ENCODE assay signal across 19 cellular contexts in genomic region chr1:11245904-11246726, GRCh38. TPM values are rescaled to one million over a fixed set of nuclear protein-coding genes. Genes with fewer than 3 reads are reported as not detected.
DNase-seq lines count a peak whose midpoint lies in the region; ATAC-seq and TF ChIP-seq lines count a peak whose summit lies in the region.
"Had no signal": no experiment of that assay in that cellular context is flagged by ENCODE, and none has a peak within 500 bp of the region (broad histone marks: within the 10 kb centered on the region; RNA-seq: fewer than 3 reads in every experiment).

No MANE protein-coding gene starts in this region.

- ATAC-seq in CD4-positive, CD25-positive, alpha-beta regulatory T cell (ENCODE audit: low read depth in 2 of 2), result peak; percentile 50 to 67
- ATAC-seq in memory B cell (ENCODE audit: low read depth) (no peak), GM21529 (IDR thresholded peaks at IDR 0.05; ENCODE audit: unreplicated experiment) (no peak)
- ATAC-seq: left lung had no signal

- H3K9me3 Mint-ChIP-seq in CD4-positive, CD25-positive, alpha-beta regulatory T cell, result no peaks in the 10 kb centered on the region
- H3K9me3 Mint-ChIP-seq in memory B cell (no peaks in the 10 kb centered on the region), endothelial cell (ENCODE audit: unreplicated experiment) (no peaks in the 10 kb centered on the region)
- H3K9me3 Mint-ChIP-seq: IgD-negative memory B cell had no signal

- no peaks in the 10 kb centered on the region for H3K9me3 ChIP-seq in CD4-positive, CD25-positive, alpha-beta regulatory T cell (ENCODE audit: control insufficient read depth in 2 of 2, low read length in 2 of 2)
- H3K9me3 ChIP-seq: left lung, tibial artery had no signal

- peak in 2 of 3 donors; percentile 28 to 54 for DNase-seq in CD4-positive, CD25-positive, alpha-beta regulatory T cell
- DNase-seq in astrocyte of the hippocampus (ENCODE audit: low read depth, low spot score) (peak; percentile 24), memory B cell (ENCODE audit: low spot score in 2 of 2) (no peak), endothelial cell (ENCODE audit: low spot score) (no peak), SHP77 treated with DMSO at 0.1 percent for 48 hours (lab: John Stamatoyannopoulos, UW) (no peak), NCI-H1436 (lab: John Stamatoyannopoulos, UW) (no peak)
- DNase-seq: AML-193, cerebellar nuclear complex, DMS53, H9, hippocampal formation, left lung, NCI-H524 treated with DMSO at 0.1 percent for 48 hours, PC-9, tibial artery had no signal

- peak overlapping the region; percentile 35 for H3K4me3 ChIP-seq in CD4-positive, CD25-positive, alpha-beta regulatory T cell (ENCODE audit: low read depth, low read length)
- H3K4me3 ChIP-seq: left lung, PC-9, tibial artery had no signal

- H3K27ac Mint-ChIP-seq in CD4-positive, CD25-positive, alpha-beta regulatory T cell, result peak overlapping the region; percentile 87 to 97 (median 88)
- peak overlapping the region; percentile 25 for H3K27ac Mint-ChIP-seq in memory B cell
- no peak overlapping the region for H3K27ac Mint-ChIP-seq in endothelial cell (ENCODE audit: unreplicated experiment)
- H3K27ac Mint-ChIP-seq: H9 had no signal

- H3K27me3 Mint-ChIP-seq in CD4-positive, CD25-positive, alpha-beta regulatory T cell, result no peaks in the 10 kb centered on the region
- no peaks in the 10 kb centered on the region for H3K27me3 Mint-ChIP-seq in memory B cell
- no peaks in the 10 kb centered on the region for H3K27me3 Mint-ChIP-seq in endothelial cell (ENCODE audit: unreplicated experiment)
- H3K27me3 Mint-ChIP-seq: IgD-negative memory B cell had no signal

- H3K4me1 ChIP-seq in CD4-positive, CD25-positive, alpha-beta regulatory T cell (ENCODE audit: control insufficient read depth, insufficient read depth, low read length, poor library complexity, severe bottlenecking), result peaks cover 21% of the 10 kb centered on the region
- H3K4me1 ChIP-seq: left lung, tibial artery had no signal

- peaks cover 47% of the 10 kb centered on the region for H3K36me3 ChIP-seq in CD4-positive, CD25-positive, alpha-beta regulatory T cell (ENCODE audit: control insufficient read depth, insufficient read depth, low read length)

- H3K4me1 Mint-ChIP-seq in CD4-positive, CD25-positive, alpha-beta regulatory T cell, result peaks cover 0 to 30% (median 22%) of the 10 kb centered on the region in 4 donors
- H3K4me1 Mint-ChIP-seq in memory B cell, result peaks cover 7% of the 10 kb centered on the region
- H3K4me1 Mint-ChIP-seq in endothelial cell (ENCODE audit: unreplicated experiment), result no peaks in the 10 kb centered on the region

- TF ChIP-seq EP300 in Ishikawa (IDR thresholded peaks at IDR 0.05; ENCODE audit: borderline replicate concordance), result peak; percentile 73; the same call in 1 of the 2 replicates

- no peaks in the 10 kb centered on the region for H3K27me3 ChIP-seq in CD4-positive, CD25-positive, alpha-beta regulatory T cell (ENCODE audit: control insufficient read depth, insufficient read depth, low read length)
- H3K27me3 ChIP-seq: left lung, tibial artery had no signal

- H3K4me3 Mint-ChIP-seq in CD4-positive, CD25-positive, alpha-beta regulatory T cell, result peak overlapping the region; percentile 5 to 55 (median 34)
- H3K4me3 Mint-ChIP-seq in memory B cell (no peak overlapping the region), endothelial cell (ENCODE audit: unreplicated experiment) (no peak overlapping the region)
- H3K4me3 Mint-ChIP-seq: H9, IgD-negative memory B cell had no signal

- TF ChIP-seq CTCF in endothelial cell (IDR thresholded peaks at IDR 0.05; ENCODE audit: unreplicated experiment), result no peak

- H3K27ac ChIP-seq in CD4-positive, CD25-positive, alpha-beta regulatory T cell (ENCODE audit: insufficient read depth, low read length, poor library complexity, severe bottlenecking), result peak overlapping the region; percentile 62
- H3K27ac ChIP-seq: left lung, PC-9, tibial artery had no signal

- peaks cover 23% of the 10 kb centered on the region for H3K36me3 Mint-ChIP-seq in CD4-positive, CD25-positive, alpha-beta regulatory T cell
- H3K36me3 Mint-ChIP-seq in memory B cell (peaks cover 23% of the 10 kb centered on the region), endothelial cell (ENCODE audit: low read depth, unreplicated experiment) (peaks cover 34% of the 10 kb centered on the region)

- TF ChIP-seq RAD21 in Ishikawa (IDR thresholded peaks at IDR 0.05; ENCODE audit: low read depth), result no peak

TF ChIP-seq in Ishikawa, 13 proteins besides CTCF, POLR2A, EP300 and RAD21:
- TF ChIP-seq NFIC (IDR thresholded peaks at IDR 0.05), result peak; percentile 97
- no peak for TF ChIP-seq REST (IDR thresholded peaks at IDR 0.05; ENCODE audit: low read depth)
- TF ChIP-seq TCF12 (IDR thresholded peaks at IDR 0.05; ENCODE audit: low read depth), result peak; percentile 92
- no peak for TF ChIP-seq TAF1 (IDR thresholded peaks at IDR 0.05; ENCODE audit: low read depth)
- TF ChIP-seq CREB1 (IDR thresholded peaks at IDR 0.05; ENCODE audit: low read depth), result no peak
- TF ChIP-seq YY1 (IDR thresholded peaks at IDR 0.05; ENCODE audit: low read depth), result 0 out of 2 replicates have a peak, but pooled peaks have one; percentile 45
- no peak for TF ChIP-seq EGR1 (IDR thresholded peaks at IDR 0.05)
- TF ChIP-seq MAX (IDR thresholded peaks at IDR 0.05), result peak; percentile 93
- no peak for TF ChIP-seq ZBTB7A (IDR thresholded peaks at IDR 0.05; ENCODE audit: low read depth)
- TF ChIP-seq CEBPB (IDR thresholded peaks at IDR 0.05), result peak; percentile 35; the same call in 1 of the 2 replicates
- TF ChIP-seq TEAD4 (IDR thresholded peaks at IDR 0.05), result peak; percentile 84
- TF ChIP-seq FOXM1 (IDR thresholded peaks at IDR 0.05; ENCODE audit: borderline replicate concordance, low read depth), result no peak; the same call in 1 of the 2 replicates
- peak; percentile 64; the same call in 1 of the 2 replicates for TF ChIP-seq USF1 (IDR thresholded peaks at IDR 0.05)

RNA-seq across cellular contexts. Expression of gene MTOR, which starts 16.2 kb away (rescaled TPM):
- 48.2 TPM for total RNA-seq in CD4-positive, CD25-positive, alpha-beta regulatory T cell
- polyA plus RNA-seq in CD4-positive, CD25-positive, alpha-beta regulatory T cell, result 1 to 10 TPM; 3.9 to 6.0 (median 4.6) TPM
- total RNA-seq in endothelial cell (ENCODE audit: unreplicated experiment), result 61.9 TPM

RNA-seq across cellular contexts. Expression of gene UBIAD1, which starts 26.9 kb away (rescaled TPM):
- 20.9 TPM for total RNA-seq in CD4-positive, CD25-positive, alpha-beta regulatory T cell
- polyA plus RNA-seq in CD4-positive, CD25-positive, alpha-beta regulatory T cell, result 10 to 100 TPM; 28.4 to 43.5 (median 40.3) TPM
- total RNA-seq in endothelial cell (ENCODE audit: unreplicated experiment), result 16.5 TPM

RNA-seq across cellular contexts. Expression of gene ANGPTL7, which starts 57.0 kb away (rescaled TPM):
- not detected for total RNA-seq in CD4-positive, CD25-positive, alpha-beta regulatory T cell
- not detected for polyA plus RNA-seq in CD4-positive, CD25-positive, alpha-beta regulatory T cell
- not detected for total RNA-seq in endothelial cell (ENCODE audit: unreplicated experiment)
- total RNA-seq: H9, PC-9, SK-MEL-5 had no signal
- polyA plus RNA-seq: IgD-negative memory B cell had no signal

Comparison
In these comparisons a context has a peak if more than half of its experiments do, and no peak if none do; other contexts are left out.
1. ATAC-seq: peak in CD4-positive, CD25-positive, alpha-beta regulatory T cell (2 of 2); none in memory B cell (single experiment) and GM21529 (single experiment).
2. DNase-seq: peak in CD4-positive, CD25-positive, alpha-beta regulatory T cell (2 of 3) and astrocyte of the hippocampus (single experiment); none in memory B cell (0 of 2), endothelial cell (single experiment), SHP77 treated with DMSO at 0.1 percent for 48 hours (single experiment) and NCI-H1436 (single experiment).
3. H3K4me3 Mint-ChIP-seq: peak in CD4-positive, CD25-positive, alpha-beta regulatory T cell (4 of 4); none in memory B cell (single experiment) and endothelial cell (single experiment).